20 cellular contexts compared by ENCODE assay signal in the genomic region with DNA sequence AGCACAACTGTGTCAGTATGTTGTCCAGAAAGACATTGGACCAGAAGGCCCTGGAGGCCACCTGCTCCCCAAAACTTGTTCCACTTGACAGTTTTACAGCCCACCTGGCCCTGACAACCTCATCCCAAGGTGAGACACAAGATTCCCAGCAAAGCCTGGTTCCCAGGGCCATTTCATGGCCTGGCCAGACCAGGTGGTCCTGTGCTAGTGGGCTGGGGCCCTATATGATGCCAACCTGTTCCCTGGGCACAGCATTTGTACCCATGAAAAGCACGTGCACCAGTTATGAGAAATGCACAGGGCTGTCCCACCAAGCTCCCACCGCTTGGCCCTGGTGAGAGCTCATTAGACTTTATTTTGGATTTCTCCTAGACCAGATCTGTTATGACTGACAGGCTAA.
"Had no signal": no experiment of that assay in that cellular context is flagged by ENCODE, and none has a peak within 500 bp of the region (broad histone marks: within the 10 kb centered on the region; RNA-seq: fewer than 3 reads in every experiment).

No MANE protein-coding gene starts in this region.

- DNase-seq: activated CD4-positive, CD25-positive, alpha-beta regulatory T cell treated with anti-CD3 and anti-CD28 coated beads, Interleukin-2, amount 50 U/mL, for 72 hours; activated CD8-positive, alpha-beta memory T cell treated with anti-CD3 and anti-CD28 coated beads, Interleukin-2, amount 50 U/mL, for 4 hours; activated T-cell treated with anti-CD3 and anti-CD28 coated beads, Interleukin-2, amount 50 U/mL, for 72 hours; caudate nucleus; gastrocnemius medialis; heart left ventricle; kidney; midbrain; stimulated activated CD4-positive, alpha-beta T cell treated with anti-CD3 and anti-CD28 coated beads, Interleukin-2, amount 100 ng/mL, for 24 hours; stimulated activated naive CD8-positive, alpha-beta T cell treated with anti-CD3 and anti-CD28 coated beads, Interleukin-15, amount 100 ng/mL, for 72 hours; trophoblast cell had no signal

- H3K36me3 ChIP-seq: gastrocnemius medialis, heart left ventricle, prostate gland, right atrium auricular region, suprapubic skin, vagina had no signal

- H3K27ac Mint-ChIP-seq: activated naive CD8-positive, alpha-beta T cell; activated T-cell treated with anti-CD3 and anti-CD28 coated beads, Interleukin-2, amount 50 U/mL, for 72 hours; brain; stimulated activated naive CD8-positive, alpha-beta T cell treated with anti-CD3 and anti-CD28 coated beads, Interleukin-15, amount 100 ng/mL, for 72 hours had no signal

- H3K27me3 ChIP-seq: gastrocnemius medialis, heart left ventricle, right atrium auricular region, suprapubic skin, vagina had no signal

- H3K27ac ChIP-seq: gastrocnemius medialis, prostate gland, right atrium auricular region, SK-N-MC, suprapubic skin, vagina had no signal

- H3K4me1 Mint-ChIP-seq: brain had no signal

- ATAC-seq: activated T-cell treated with anti-CD3 and anti-CD28 coated beads, Interleukin-2, amount 50 U/mL, for 72 hours; esophagus mucosa; gastrocnemius medialis; heart left ventricle; left lobe of liver; stimulated activated naive CD8-positive, alpha-beta T cell treated with anti-CD3 and anti-CD28 coated beads, Interleukin-15, amount 100 ng/mL, for 72 hours had no signal

- H3K4me3 ChIP-seq: gastrocnemius medialis, heart left ventricle, prostate gland, right atrium auricular region, SK-N-MC, suprapubic skin, vagina had no signal

- H3K9me3 ChIP-seq: gastrocnemius medialis, prostate gland, right atrium auricular region, suprapubic skin, vagina had no signal

- H3K4me1 ChIP-seq: gastrocnemius medialis, prostate gland, right atrium auricular region, suprapubic skin, vagina had no signal

- H3K36me3 Mint-ChIP-seq: brain had no signal

- H3K27me3 Mint-ChIP-seq: activated naive CD8-positive, alpha-beta T cell; stimulated activated naive CD8-positive, alpha-beta T cell treated with anti-CD3 and anti-CD28 coated beads, Interleukin-15, amount 100 ng/mL, for 72 hours had no signal

- H3K4me3 Mint-ChIP-seq: activated naive CD8-positive, alpha-beta T cell; activated T-cell treated with anti-CD3 and anti-CD28 coated beads, Interleukin-2, amount 50 U/mL, for 72 hours; brain; stimulated activated naive CD8-positive, alpha-beta T cell treated with anti-CD3 and anti-CD28 coated beads, Interleukin-15, amount 100 ng/mL, for 72 hours had no signal
